ENCODE assay signal across 8 cellular contexts in genomic region chr1:17826165-17826488, GRCh38.
DNase-seq lines count a peak whose midpoint lies in the region; ATAC-seq, FAIRE-seq and TF ChIP-seq lines count a peak whose summit lies in the region.

No MANE protein-coding gene starts in this region.

- H3K4me3 Mint-ChIP-seq in activated T-cell treated with anti-CD3 and anti-CD28 coated beads, Interleukin-2, amount 50 U/mL, for 24 hours = no peak overlapping the region

- H3K9me1 ChIP-seq in K562 (ENCODE audit: control insufficient read depth, insufficient read depth, low read length) = no peaks in the 10 kb centered on the region

- no peak for TF ChIP-seq POLR2A in K562 (conservative IDR thresholded peaks at IDR 0.05)
- no peak for TF ChIP-seq POLR2A in right lobe of liver (IDR thresholded peaks at IDR 0.05)

- no peaks in the 10 kb centered on the region for H3K4me1 Mint-ChIP-seq in activated T-cell treated with anti-CD3 and anti-CD28 coated beads, Interleukin-2, amount 50 U/mL, for 24 hours (ENCODE audit: low read depth)

- H3K4me3 ChIP-seq in K562 (no peak overlapping the region), right lobe of liver (no peak overlapping the region)

- no peaks in the 10 kb centered on the region for H3K9me3 Mint-ChIP-seq in activated T-cell treated with anti-CD3 and anti-CD28 coated beads, Interleukin-2, amount 50 U/mL, for 24 hours

- H4K20me1 ChIP-seq in K562 (replicated peaks; ENCODE audit: control insufficient read depth, insufficient read depth, low read length) = peaks cover 10% of the 10 kb centered on the region; the same call in 1 of the 2 replicates

- H3K9ac ChIP-seq in K562 (ENCODE audit: insufficient read depth in 1 of 2, low read depth in 2 of 2, low read length in 2 of 2) = no peak overlapping the region

- H3K36me3 Mint-ChIP-seq in activated T-cell treated with anti-CD3 and anti-CD28 coated beads, Interleukin-2, amount 50 U/mL, for 24 hours (ENCODE audit: low read depth) = no peaks in the 10 kb centered on the region

- TF ChIP-seq CTCF in K562 (IDR thresholded peaks at IDR 0.05 in 2 of 3, conservative IDR thresholded peaks at IDR 0.05 in 1 of 3; ENCODE audit: insufficient read depth in 2 of 3, low read depth in 1 of 3, low read length in 3 of 3) = peak; percentile 69 to 81 (median 78)
- peak; percentile 51 to 78 (median 60) for TF ChIP-seq CTCF in right lobe of liver (IDR thresholded peaks at IDR 0.05)

- H3K27ac Mint-ChIP-seq in activated T-cell treated with anti-CD3 and anti-CD28 coated beads, Interleukin-2, amount 50 U/mL, for 24 hours = no peak overlapping the region

- H3K27me3 Mint-ChIP-seq in activated T-cell treated with anti-CD3 and anti-CD28 coated beads, Interleukin-2, amount 50 U/mL, for 24 hours = peaks cover 52% of the 10 kb centered on the region

- intact Hi-C loops in K562 (cut with micrococcal nuclease) = loop anchor here (5.0 kb wide), 1 partner anchor 164 kb away; no protein-coding TSS in a partner anchor
- intact Hi-C loops in right lobe of liver (cut with DNase I) = no loop called here

- peak; percentile 92 for ATAC-seq in K562
- ATAC-seq in right lobe of liver = peak; percentile 72 to 78 (median 74)
- ATAC-seq in GM19324 (IDR thresholded peaks at IDR 0.05; ENCODE audit: low FRiP score, unreplicated experiment) = no peak
- no peak for ATAC-seq in GM19455 (IDR thresholded peaks at IDR 0.05; ENCODE audit: unreplicated experiment)

- H3K27me3 ChIP-seq in K562 (ENCODE audit: control insufficient read depth in 2 of 2, insufficient read depth in 2 of 2, low read length in 2 of 2) = peaks cover 7 to 19% of the 10 kb centered on the region in 2 experiments; a peak in 4 of 5 replicates
- no peaks in the 10 kb centered on the region for H3K27me3 ChIP-seq in right lobe of liver

- H3K9me3 ChIP-seq in K562 (replicated peaks; ENCODE audit: control insufficient read depth, insufficient read depth, low read depth, low read length) = no peaks in the 10 kb centered on the region
- no peaks in the 10 kb centered on the region for H3K9me3 ChIP-seq in right lobe of liver

- H3K27ac ChIP-seq in K562 (ENCODE audit: extremely low read depth, low read depth, low read length) (no peak overlapping the region), right lobe of liver (no peak overlapping the region)

- H3K4me2 ChIP-seq in K562 (ENCODE audit: insufficient read depth, low read length) = no peak overlapping the region

- no peaks in the 10 kb centered on the region for H3K79me2 ChIP-seq in K562 (ENCODE audit: control insufficient read depth, insufficient read depth, low read length)

- H3K4me1 ChIP-seq in K562 (replicated peaks in 1 of 2; ENCODE audit: control insufficient read depth in 2 of 2, insufficient read depth in 2 of 2, low read length in 2 of 2) = peaks cover 0 to 7% of the 10 kb centered on the region in 2 experiments; a peak in 1 of 5 replicates
- no peaks in the 10 kb centered on the region for H3K4me1 ChIP-seq in right lobe of liver

- BruUV-seq in K562 (replicated peaks; lab: Mats Ljungman, UMichigan) = no TSS peak

- peak; percentile 78 for FAIRE-seq in K562 (lab: Jason Lieb, UNC)

- 2% methylated on average over 16 of the region's 16 CpGs for WGBS in K562 (ENCODE audit: insufficient coverage, low coverage, missing lambda C conversion rate)
- 28% methylated on average over 4 of the region's 16 CpGs for WGBS in right lobe of liver (ENCODE audit: insufficient coverage, low coverage, low lambda C conversion rate, missing lambda C conversion rate)

- no peak overlapping the region for H2AFZ ChIP-seq in K562 (ENCODE audit: low read depth, low read length)

- peak in 1 of 2 experiments; percentile 60; a peak in 2 of 4 replicates for TF ChIP-seq RAD21 in K562 (CRISPR knock-in tag; conservative IDR thresholded peaks at IDR 0.05 in 1 of 2, IDR thresholded peaks at IDR 0.05 in 1 of 2)

- POLR2A ChIA-PET in K562 (lab: Yijun Ruan, JAX) = no interaction called here

- in situ Hi-C loops in KBM-7 (cut with MboI; ENCODE audit: low pct_unique_long_range_greater_than_20kb, low sequenced_read_pairs) = no loop called here
- in situ Hi-C loops in K562 (cut with MboI) = loop anchor here (10.0 kb wide), 1 partner anchor 161 kb away; no protein-coding TSS in a partner anchor

- H3K36me3 ChIP-seq in K562 (ENCODE audit: control insufficient read depth, insufficient read depth, low read length) = no peaks in the 10 kb centered on the region
- H3K36me3 ChIP-seq in right lobe of liver = no peaks in the 10 kb centered on the region

- CTCF ChIA-PET in K562 (lab: Yijun Ruan, JAX; ENCODE audit: low intra/inter-chr PET ratio) = interaction anchor here (1.1 kb wide), 2 partner anchors 165 to 172 kb away, joined by 3 to 6 read pairs; no protein-coding TSS in a partner anchor

- no peak for TF ChIP-seq EP300 in K562 (IDR thresholded peaks at IDR 0.05; ENCODE audit: low read length)

- DNase-seq in GM03348 (ENCODE audit: low spot score) (peak; percentile 83), KBM-7 (peak; percentile 14), K562 (ENCODE audit: extremely low read depth in 1 of 4, low spot score in 3 of 4) (peak; percentile 61 to 84 (median 78)), right lobe of liver (peak; percentile 51 to 68 (median 60)), NCI-H128 (lab: John Stamatoyannopoulos, UW; ENCODE audit: unreplicated experiment) (no peak)
- DNase-seq in activated T-cell treated with anti-CD3 and anti-CD28 coated beads, Interleukin-2, amount 50 U/mL, for 24 hours = no peak

TF ChIP-seq in K562, 482 proteins besides CTCF, POLR2A, EP300 and RAD21 (continues in another document):
- TF ChIP-seq DIDO1 (tag; IDR thresholded peaks at IDR 0.05; ENCODE audit: low read depth) = no peak
- peak; percentile 25; the same call in 1 of the 2 replicates for TF ChIP-seq CHD2 (IDR thresholded peaks at IDR 0.05; ENCODE audit: low read depth, low read length)
- no peak for TF ChIP-seq SRSF7 (optimal IDR thresholded peaks at IDR 0.05; ENCODE audit: low read depth, low read length)
- no peak for TF ChIP-seq ZNF512 (tag; IDR thresholded peaks at IDR 0.05)
- no peak for TF ChIP-seq BCOR (IDR thresholded peaks at IDR 0.05)
- no peak for TF ChIP-seq NFXL1 (CRISPR knock-in tag; IDR thresholded peaks at IDR 0.05)
- no peak for TF ChIP-seq MCM3 (IDR thresholded peaks at IDR 0.05)
- no peak for TF ChIP-seq ILK (tag; IDR thresholded peaks at IDR 0.05; ENCODE audit: borderline replicate concordance, low read depth)
- TF ChIP-seq CEBPG (CRISPR knock-in tag; IDR thresholded peaks at IDR 0.05) = no peak
- TF ChIP-seq CEBPG (tag; conservative IDR thresholded peaks at IDR 0.05 in 1 of 2, IDR thresholded peaks at IDR 0.05 in 1 of 2) = no peak
- peak; percentile 29 for TF ChIP-seq CTCFL (IDR thresholded peaks at IDR 0.05; ENCODE audit: borderline replicate concordance, insufficient read depth, low read depth, low read length, poor library complexity, severe bottlenecking)
- TF ChIP-seq ZNF282 (CRISPR knock-in tag; IDR thresholded peaks at IDR 0.05) = no peak
- no peak for TF ChIP-seq ZNF707 (CRISPR knock-in tag; conservative IDR thresholded peaks at IDR 0.05)
- no peak for TF ChIP-seq KLF13 (tag; IDR thresholded peaks at IDR 0.05; ENCODE audit: borderline replicate concordance, low read depth)
- TF ChIP-seq NR0B1 (IDR thresholded peaks at IDR 0.05; ENCODE audit: partially characterized antibody) = no peak
- no peak for TF ChIP-seq ZNF778 (CRISPR knock-in tag; IDR thresholded peaks at IDR 0.05)
- no peak for TF ChIP-seq TEAD2 (tag; IDR thresholded peaks at IDR 0.05)
- no peak for TF ChIP-seq OTX1 (CRISPR knock-in tag; IDR thresholded peaks at IDR 0.05)
- no peak for TF ChIP-seq YBX1 (IDR thresholded peaks at IDR 0.05)

Comparison
In these comparisons a context has a peak if more than half of its experiments do, and no peak if none do; other contexts are left out.
1. DNase-seq: peak in GM03348 (single experiment), KBM-7 (single experiment), K562 (4 of 4) and right lobe of liver (3 of 3); none in NCI-H128 (single experiment) and activated T-cell treated with anti-CD3 and anti-CD28 coated beads, Interleukin-2, amount 50 U/mL, for 24 hours (single experiment).
2. ATAC-seq: peak in K562 (single experiment) and right lobe of liver (4 of 4); none in GM19324 (single experiment) and GM19455 (single experiment).